In the genomic region with DNA sequence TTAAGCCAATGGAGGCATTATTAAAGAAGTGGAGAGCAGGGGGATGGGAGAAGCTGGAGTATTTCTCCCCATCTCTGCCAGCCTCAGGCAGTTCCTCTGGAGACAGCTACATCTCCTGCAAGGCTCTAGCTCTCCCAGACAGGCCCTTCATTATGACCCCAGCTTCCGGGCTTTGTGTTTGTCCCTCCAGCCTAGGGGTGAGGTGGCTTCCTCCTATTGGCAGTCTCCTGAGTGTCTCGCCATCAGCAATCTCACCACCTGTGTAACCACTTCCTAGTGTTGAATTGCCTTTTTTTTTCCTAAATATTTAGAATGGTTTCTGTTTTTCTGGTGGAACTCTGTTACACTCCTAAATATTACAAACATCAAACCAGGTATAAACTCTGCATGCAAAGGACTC, we compare ENCODE assay signal across 22 cellular contexts.
A peak's percentile ranks its signal among the peaks of the same experiment; 100 is the strongest.
DNase-seq lines count a peak whose midpoint lies in the region; ATAC-seq, FAIRE-seq and TF ChIP-seq lines count a peak whose summit lies in the region.
"Had no signal": no experiment of that assay in that cellular context is flagged by ENCODE, and none has a peak within 500 bp of the region (broad histone marks: within the 10 kb centered on the region; RNA-seq: fewer than 3 reads in every experiment).

No MANE protein-coding gene starts in this region.

- POLR2A ChIA-PET in HepG2 (lab: Yijun Ruan, JAX): no interaction called here

- intact Hi-C loops in right lobe of liver (cut with DNase I) (no loop called here), HepG2 (cut with micrococcal nuclease; ENCODE audit: unreplicated experiment) (no loop called here), gastrocnemius medialis (cut with DNase I; ENCODE audit: low total_unique reads) (no loop called here), mucosa of descending colon (cut with DNase I, micrococcal nuclease) (no loop called here)

- TF ChIP-seq POLR2A in right lobe of liver (IDR thresholded peaks at IDR 0.05): no peak
- TF ChIP-seq POLR2A in HepG2 (IDR thresholded peaks at IDR 0.05; ENCODE audit: insufficient read depth in 1 of 2, low read depth in 2 of 2, low read length in 2 of 2): no peak
- TF ChIP-seq POLR2A in gastrocnemius medialis (IDR thresholded peaks at IDR 0.05): no peak

- CTCF ChIA-PET in HepG2 (lab: Yijun Ruan, JAX; ENCODE audit: low intra/inter-chr PET ratio, low total read pairs): no interaction called here

- in situ Hi-C loops in HepG2 (cut with HindIII; ENCODE audit: extremely low pct_ligation_motif_present, low pct_unique_long_range_greater_than_20kb) (no loop called here), gastrocnemius medialis (cut with MboI; ENCODE audit: low sequenced_read_pairs in 4 of 4) (no loop called here)

- no peak for FAIRE-seq in HepG2 (lab: Jason Lieb, UNC)
- FAIRE-seq: A549, GM12891, H1 had no signal

- no TSS peak for BruUV-seq in HepG2 (replicated peaks; lab: Mats Ljungman, UMichigan)

- H3K27ac ChIP-seq in right lobe of liver (no peak overlapping the region), HepG2 (ENCODE audit: extremely low read length, insufficient read depth, low read length) (no peak overlapping the region), lung (ENCODE audit: low read depth in 1 of 2, low read length in 1 of 2) (no peak overlapping the region), gastrocnemius medialis (no peak overlapping the region)
- H3K27ac ChIP-seq: A549, GM23248 had no signal

- H3K36me3 ChIP-seq in right lobe of liver (no peaks in the 10 kb centered on the region), HepG2 (replicated peaks in 1 of 2; ENCODE audit: control insufficient read depth in 1 of 2, insufficient read depth in 2 of 2, low read length in 2 of 2) (no peaks in the 10 kb centered on the region), lung (ENCODE audit: control insufficient read depth in 2 of 2, insufficient read depth in 2 of 2, low read length in 2 of 2) (no peaks in the 10 kb centered on the region), gastrocnemius medialis (no peaks in the 10 kb centered on the region), mucosa of descending colon (ENCODE audit: low read depth) (no peaks in the 10 kb centered on the region)

- DNase-seq in right lobe of liver (no peak), HepG2 (ENCODE audit: low spot score) (no peak), dermis blood vessel endothelial cell (peak; percentile 85), lung (ENCODE audit: low spot score) (peak; percentile 23), gastrocnemius medialis (no peak), mucosa of descending colon (no peak), AG20443 (ENCODE audit: low spot score) (no peak)
- DNase-seq: 8988T; ACHN; C1 segment of cervical spinal cord; Calu3; CD4-positive, alpha-beta memory T cell; COR-L47; DMS53; DMS79 treated with DMSO at 0.1 percent for 48 hours; GF-D8; GM23248; H7; HCEC 1CT had no signal

- H3K4me1 ChIP-seq in right lobe of liver: no peaks in the 10 kb centered on the region
- H3K4me1 ChIP-seq in HepG2 (ENCODE audit: insufficient read depth, low read length): no peaks in the 10 kb centered on the region
- no peaks in the 10 kb centered on the region for H3K4me1 ChIP-seq in lung (ENCODE audit: control insufficient read depth in 2 of 2, insufficient read depth in 2 of 2, low read length in 2 of 2)
- H3K4me1 ChIP-seq in gastrocnemius medialis: no peaks in the 10 kb centered on the region
- no peaks in the 10 kb centered on the region for H3K4me1 ChIP-seq in mucosa of descending colon (ENCODE audit: low read depth)
- H3K4me1 ChIP-seq: A549 had no signal

- no peaks in the 10 kb centered on the region for H3K79me2 ChIP-seq in HepG2 (ENCODE audit: insufficient read depth, low read length)

- WGBS in right lobe of liver (ENCODE audit: insufficient coverage, low coverage, low lambda C conversion rate, missing lambda C conversion rate): 44% methylated on average over 2 of the region's 2 CpGs
- 0% methylated on average over 2 of the region's 2 CpGs for WGBS in HepG2 (ENCODE audit: low lambda C conversion rate)
- WGBS in lung, 2 donors: 46 to 58% methylated on average over 2 of the region's 2 CpGs

- H3K4me3 ChIP-seq in right lobe of liver (no peak overlapping the region), HepG2 (replicated peaks in 1 of 3; ENCODE audit: insufficient read depth in 1 of 3, low read depth in 2 of 3, low read length in 3 of 3) (no peak overlapping the region), lung (no peak overlapping the region), gastrocnemius medialis (no peak overlapping the region), mucosa of descending colon (no peak overlapping the region)
- H3K4me3 ChIP-seq: A549, GM23248 had no signal

- no peak for TF ChIP-seq EP300 in HepG2 (IDR thresholded peaks at IDR 0.05; ENCODE audit: low read depth in 2 of 2, low read length in 2 of 2)
- no peak for TF ChIP-seq EP300 in HepG2 (CRISPR knock-in tag; IDR thresholded peaks at IDR 0.05; ENCODE audit: borderline replicate concordance)

- no peak overlapping the region for H2AFZ ChIP-seq in HepG2 (ENCODE audit: low read length)
- H2AFZ ChIP-seq: GM23248 had no signal

- no peak overlapping the region for H3K9ac ChIP-seq in HepG2 (ENCODE audit: insufficient read depth, low read depth, low read length)
- H3K9ac ChIP-seq: GM23248 had no signal

- no peak for TF ChIP-seq CTCF in right lobe of liver (IDR thresholded peaks at IDR 0.05)
- TF ChIP-seq CTCF in HepG2 (CRISPR knock-in tag; IDR thresholded peaks at IDR 0.05): no peak
- TF ChIP-seq CTCF in lung (IDR thresholded peaks at IDR 0.05; ENCODE audit: control extremely low read depth, extremely low read depth): no peak
- no peak for TF ChIP-seq CTCF in gastrocnemius medialis (IDR thresholded peaks at IDR 0.05 in 4 of 5, conservative IDR thresholded peaks at IDR 0.05 in 1 of 5)
- TF ChIP-seq CTCF in mucosa of descending colon (IDR thresholded peaks at IDR 0.05): no peak

- no peaks in the 10 kb centered on the region for H4K20me1 ChIP-seq in HepG2 (ENCODE audit: insufficient read depth, low read length)

- H3K9me3 ChIP-seq in right lobe of liver (no peaks in the 10 kb centered on the region), HepG2 (ENCODE audit: low read length) (peaks cover 9% of the 10 kb centered on the region; the same call in 1 of the 2 replicates), lung (ENCODE audit: control insufficient read depth in 2 of 2, insufficient read depth in 1 of 2, low read length in 1 of 2) (peaks cover 0 to 5% of the 10 kb centered on the region in 2 donors), gastrocnemius medialis (no peaks in the 10 kb centered on the region), mucosa of descending colon (no peaks in the 10 kb centered on the region)

- H3K27me3 ChIP-seq in right lobe of liver: no peaks in the 10 kb centered on the region
- H3K27me3 ChIP-seq in HepG2 (ENCODE audit: control insufficient read depth in 1 of 2, insufficient read depth in 2 of 2, low read length in 2 of 2): 0 out of 5 replicates have a peak, but pooled peaks cover 0 to 2% of the 10 kb centered on the region in 2 experiments
- H3K27me3 ChIP-seq in lung (ENCODE audit: control insufficient read depth, insufficient read depth): no peaks in the 10 kb centered on the region
- no peaks in the 10 kb centered on the region for H3K27me3 ChIP-seq in gastrocnemius medialis

- no peak overlapping the region for H3K4me2 ChIP-seq in HepG2 (ENCODE audit: low read depth, low read length)
- H3K4me2 ChIP-seq: A549 had no signal

- ATAC-seq in right lobe of liver (peak; percentile 30 to 71 (median 54)), HepG2 (no peak), lung (ENCODE audit: insufficient read depth, low FRiP score) (no peak), gastrocnemius medialis (no peak), mucosa of descending colon (no peak)
- ATAC-seq: A549 had no signal

- TF ChIP-seq RAD21 in HepG2 (CRISPR knock-in tag; IDR thresholded peaks at IDR 0.05): no peak

TF ChIP-seq in HepG2, 621 proteins besides CTCF, POLR2A, EP300 and RAD21 (continues in another document):
- no peak for TF ChIP-seq KLF16 (CRISPR knock-in tag; IDR thresholded peaks at IDR 0.05)
- no peak for TF ChIP-seq RXRB (CRISPR knock-in tag; IDR thresholded peaks at IDR 0.05; ENCODE audit: borderline replicate concordance)
- no peak for TF ChIP-seq KDM4B (CRISPR knock-in tag; IDR thresholded peaks at IDR 0.05)
- TF ChIP-seq, protein P1, sequence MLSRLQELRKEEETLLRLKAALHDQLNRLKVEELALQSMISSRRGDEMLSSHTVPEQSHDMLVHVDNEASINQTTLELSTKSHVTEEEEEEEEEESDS (CRISPR knock-in tag; IDR thresholded peaks at IDR 0.05; ENCODE audit: borderline replicate concordance): no peak
- no peak for TF ChIP-seq ZNF878 (CRISPR knock-in tag; IDR thresholded peaks at IDR 0.05)
- no peak for TF ChIP-seq CBX1 (IDR thresholded peaks at IDR 0.05; ENCODE audit: low read depth)
- TF ChIP-seq, protein P2, sequence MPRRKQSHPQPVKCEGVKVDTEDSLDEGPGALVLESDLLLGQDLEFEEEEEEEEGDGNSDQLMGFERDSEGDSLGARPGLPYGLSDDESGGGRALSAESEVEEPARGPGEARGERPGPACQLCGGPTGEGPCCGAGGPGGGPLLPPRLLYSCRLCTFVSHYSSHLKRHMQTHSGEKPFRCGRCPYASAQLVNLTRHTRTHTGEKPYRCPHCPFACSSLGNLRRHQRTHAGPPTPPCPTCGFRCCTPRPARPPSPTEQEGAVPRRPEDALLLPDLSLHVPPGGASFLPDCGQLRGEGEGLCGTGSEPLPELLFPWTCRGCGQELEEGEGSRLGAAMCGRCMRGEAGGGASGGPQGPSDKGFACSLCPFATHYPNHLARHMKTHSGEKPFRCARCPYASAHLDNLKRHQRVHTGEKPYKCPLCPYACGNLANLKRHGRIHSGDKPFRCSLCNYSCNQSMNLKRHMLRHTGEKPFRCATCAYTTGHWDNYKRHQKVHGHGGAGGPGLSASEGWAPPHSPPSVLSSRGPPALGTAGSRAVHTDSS (CRISPR knock-in tag; conservative IDR thresholded peaks at IDR 0.05): no peak
- no peak for TF ChIP-seq ZNF557 (CRISPR knock-in tag; IDR thresholded peaks at IDR 0.05)
- no peak for TF ChIP-seq DR1 (CRISPR knock-in tag; IDR thresholded peaks at IDR 0.05)
- TF ChIP-seq, protein P3, sequence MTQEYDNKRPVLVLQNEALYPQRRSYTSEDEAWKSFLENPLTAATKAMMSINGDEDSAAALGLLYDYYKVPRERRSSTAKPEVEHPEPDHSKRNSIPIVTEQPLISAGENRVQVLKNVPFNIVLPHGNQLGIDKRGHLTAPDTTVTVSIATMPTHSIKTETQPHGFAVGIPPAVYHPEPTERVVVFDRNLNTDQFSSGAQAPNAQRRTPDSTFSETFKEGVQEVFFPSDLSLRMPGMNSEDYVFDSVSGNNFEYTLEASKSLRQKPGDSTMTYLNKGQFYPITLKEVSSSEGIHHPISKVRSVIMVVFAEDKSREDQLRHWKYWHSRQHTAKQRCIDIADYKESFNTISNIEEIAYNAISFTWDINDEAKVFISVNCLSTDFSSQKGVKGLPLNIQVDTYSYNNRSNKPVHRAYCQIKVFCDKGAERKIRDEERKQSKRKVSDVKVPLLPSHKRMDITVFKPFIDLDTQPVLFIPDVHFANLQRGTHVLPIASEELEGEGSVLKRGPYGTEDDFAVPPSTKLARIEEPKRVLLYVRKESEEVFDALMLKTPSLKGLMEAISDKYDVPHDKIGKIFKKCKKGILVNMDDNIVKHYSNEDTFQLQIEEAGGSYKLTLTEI (CRISPR knock-in tag; conservative IDR thresholded peaks at IDR 0.05): no peak
- TF ChIP-seq FOSL1 (CRISPR knock-in tag; IDR thresholded peaks at IDR 0.05; ENCODE audit: borderline replicate concordance): no peak

Comparison
In these comparisons a context has a peak if more than half of its experiments do, and no peak if none do; other contexts are left out.
1. ATAC-seq: peak in right lobe of liver (4 of 4); none in HepG2 (single experiment), lung (single experiment), gastrocnemius medialis (0 of 2) and mucosa of descending colon (single experiment).
2. DNase-seq: peak in dermis blood vessel endothelial cell (single experiment) and lung (single experiment); none in right lobe of liver (0 of 3), HepG2 (single experiment), gastrocnemius medialis (0 of 2), mucosa of descending colon (0 of 3) and AG20443 (single experiment).